ENCODE assay signal across 11 cellular contexts in genomic region chr11:65848693-65849092, GRCh38. TPM values are rescaled to one million over a fixed set of nuclear protein-coding genes. Genes with fewer than 3 reads are reported as not detected.
DNase-seq lines count a peak whose midpoint lies in the region; ATAC-seq, FAIRE-seq and TF ChIP-seq lines count a peak whose summit lies in the region.
"Not testable (repeated sequence)": the region's sequence is repeated elsewhere in the genome, so short reads cannot be mapped to it uniquely, and the experiment has no call there.
"Had no signal": no experiment of that assay in that cellular context is flagged by ENCODE, and none has a peak within 500 bp of the region (broad histone marks: within the 10 kb centered on the region; RNA-seq: fewer than 3 reads in every experiment).

No MANE protein-coding gene starts in this region.

- intact Hi-C loops in CD8-positive, alpha-beta T cell (cut with DNase I, micrococcal nuclease), result loop anchor here in 1 of 2 experiments (5.0 kb wide), 1 partner anchor 299 kb away; no protein-coding TSS in a partner anchor
- intact Hi-C loops in cardiac septum (cut with DNase I); HepG2 (cut with micrococcal nuclease; ENCODE audit: unreplicated experiment): not testable (repeated sequence)

- H3K4me1 Mint-ChIP-seq in CD8-positive, alpha-beta T cell (ENCODE audit: low read depth); endothelial cell (ENCODE audit: unreplicated experiment); neural crest cell: not testable (repeated sequence)

- POLR2A ChIA-PET in CD8-positive, alpha-beta T cell (lab: Charles Lee), result interaction anchor here (0.6 to 4.7 kb wide), 2 partner anchors 16 to 873 kb away, joined by 3 to 18 read pairs; partner anchors contain the start of gene SNX32
- POLR2A ChIA-PET in HepG2 (lab: Yijun Ruan, JAX), result interaction anchor here (1.2 to 4.1 kb wide), 4 partner anchors 9 to 128 kb away, joined by 4 to 21 read pairs (median 14); partner anchors contain the start of genes CFL1, MUS81 and RNASEH2C

- not testable (repeated sequence) for TF ChIP-seq POLR2A in HepG2 (IDR thresholded peaks at IDR 0.05; ENCODE audit: insufficient read depth in 1 of 2, low read depth in 2 of 2, low read length in 2 of 2)

- not testable (repeated sequence) for H3K4me1 ChIP-seq in CD8-positive, alpha-beta T cell (ENCODE audit: insufficient read depth, low read length); Karpas-422 (ENCODE audit: low read length)
- peaks cover 61% of the 10 kb centered on the region for H3K4me1 ChIP-seq in HepG2 (ENCODE audit: insufficient read depth, low read length)

- not testable (repeated sequence) for ATAC-seq in CD8-positive, alpha-beta T cell; HepG2

- not testable (repeated sequence) for H3K27me3 Mint-ChIP-seq in CD8-positive, alpha-beta T cell (ENCODE audit: low read depth)
- peaks cover 30% of the 10 kb centered on the region for H3K27me3 Mint-ChIP-seq in endothelial cell (ENCODE audit: unreplicated experiment)
- H3K27me3 Mint-ChIP-seq in neural crest cell (ENCODE audit: low read depth), result peaks cover 37% of the 10 kb centered on the region

- H3K9me3 ChIP-seq in CD8-positive, alpha-beta T cell (ENCODE audit: low read length); Karpas-422 (ENCODE audit: low read length); HepG2 (ENCODE audit: low read length): not testable (repeated sequence)

- CTCF ChIA-PET in CD8-positive, alpha-beta T cell (lab: Charles Lee); HepG2 (lab: Yijun Ruan, JAX; ENCODE audit: low intra/inter-chr PET ratio, low total read pairs): not testable (repeated sequence)

- H3K79me2 ChIP-seq in Karpas-422 (ENCODE audit: low read length); HepG2 (ENCODE audit: insufficient read depth, low read length): not testable (repeated sequence)

- H3K4me2 ChIP-seq in Karpas-422 (ENCODE audit: low read depth, low read length, poor library complexity, severe bottlenecking), result not testable (repeated sequence)
- H3K4me2 ChIP-seq in HepG2 (ENCODE audit: low read depth, low read length), result peak overlapping the region; percentile 60; the same call in 1 of the 2 replicates

- not testable (repeated sequence) for H3K9ac ChIP-seq in Karpas-422 (ENCODE audit: low read length); HepG2 (ENCODE audit: insufficient read depth, low read depth, low read length)

- not testable (repeated sequence) for H3K4me3 ChIP-seq in CD8-positive, alpha-beta T cell (ENCODE audit: low read depth, low read length); Karpas-422 (ENCODE audit: low read length); HepG2 (replicated peaks in 1 of 3; ENCODE audit: insufficient read depth in 1 of 3, low read depth in 2 of 3, low read length in 3 of 3)

- peaks cover 25% of the 10 kb centered on the region for H3K36me3 Mint-ChIP-seq in CD8-positive, alpha-beta T cell
- H3K36me3 Mint-ChIP-seq in endothelial cell (ENCODE audit: low read depth, unreplicated experiment) (peaks cover 15% of the 10 kb centered on the region), neural crest cell (ENCODE audit: low read depth) (peaks cover 15% of the 10 kb centered on the region)

- not testable (repeated sequence) for H3K4me3 Mint-ChIP-seq in CD8-positive, alpha-beta T cell; endothelial cell (ENCODE audit: unreplicated experiment)
- peak overlapping the region; percentile 66 for H3K4me3 Mint-ChIP-seq in neural crest cell

- not testable (repeated sequence) for H3K27ac ChIP-seq in CD8-positive, alpha-beta T cell (ENCODE audit: low read depth, low read length); Karpas-422 (ENCODE audit: low read length); HepG2 (ENCODE audit: extremely low read length, insufficient read depth, low read length)
- H3K27ac ChIP-seq in VCaP, result peak overlapping the region; percentile 0; the same call in 1 of the 2 replicates

- in situ Hi-C loops in HepG2 (cut with HindIII; ENCODE audit: extremely low pct_ligation_motif_present, low pct_unique_long_range_greater_than_20kb), result not testable (repeated sequence)

- not testable (repeated sequence) for H3K9me3 Mint-ChIP-seq in CD8-positive, alpha-beta T cell; endothelial cell (ENCODE audit: unreplicated experiment); neural crest cell

- 43% methylated on average over 7 of the region's 7 CpGs for WGBS in HepG2 (ENCODE audit: low lambda C conversion rate)

- FAIRE-seq in HepG2 (lab: Jason Lieb, UNC), result not testable (repeated sequence)

- not testable (repeated sequence) for TF ChIP-seq EP300 in HepG2 (IDR thresholded peaks at IDR 0.05; ENCODE audit: low read depth in 2 of 2, low read length in 2 of 2); HepG2 (CRISPR knock-in tag; IDR thresholded peaks at IDR 0.05; ENCODE audit: borderline replicate concordance)

- not testable (repeated sequence) for H4K20me1 ChIP-seq in Karpas-422 (ENCODE audit: insufficient read depth, low read depth, low read length)
- H4K20me1 ChIP-seq in HepG2 (ENCODE audit: insufficient read depth, low read length), result peaks cover 10% of the 10 kb centered on the region

- H3K27me3 ChIP-seq in CD8-positive, alpha-beta T cell (ENCODE audit: insufficient read depth, low read length); Karpas-422 (ENCODE audit: low read length); HepG2 (ENCODE audit: control insufficient read depth in 1 of 2, insufficient read depth in 2 of 2, low read length in 2 of 2): not testable (repeated sequence)

- not testable (repeated sequence) for BruUV-seq in HepG2 (replicated peaks; lab: Mats Ljungman, UMichigan)

- H3K27ac Mint-ChIP-seq in CD8-positive, alpha-beta T cell, result peak overlapping the region; percentile 32
- H3K27ac Mint-ChIP-seq in endothelial cell (ENCODE audit: unreplicated experiment), result peak overlapping the region; percentile 9
- H3K27ac Mint-ChIP-seq in neural crest cell (ENCODE audit: unreplicated experiment), result not testable (repeated sequence)

- H3K9me2 ChIP-seq in Karpas-422 (replicated peaks; ENCODE audit: insufficient read depth, low read length), result not testable (repeated sequence)

- not testable (repeated sequence) for TF ChIP-seq CTCF in CD8-positive, alpha-beta T cell (IDR thresholded peaks at IDR 0.05); VCaP (conservative IDR thresholded peaks at IDR 0.05); endothelial cell (IDR thresholded peaks at IDR 0.05; ENCODE audit: unreplicated experiment); HepG2 (CRISPR knock-in tag; IDR thresholded peaks at IDR 0.05); neural crest cell (conservative IDR thresholded peaks at IDR 0.05)

- H2AFZ ChIP-seq in Karpas-422 (ENCODE audit: low read length); HepG2 (ENCODE audit: low read length): not testable (repeated sequence)

- DNase-seq in AG20443 (ENCODE audit: low spot score) (peak; percentile 9), Karpas-422 (peak; percentile 20), cardiac septum (ENCODE audit: low spot score) (peak; percentile 56)
- DNase-seq in CD8-positive, alpha-beta T cell; endothelial cell (ENCODE audit: low spot score); HepG2 (ENCODE audit: low spot score); neural crest cell (ENCODE audit: low read depth, low spot score): not testable (repeated sequence)

- peaks cover 14% of the 10 kb centered on the region for H3K36me3 ChIP-seq in CD8-positive, alpha-beta T cell (ENCODE audit: insufficient read depth, low read length)
- peaks cover 11% of the 10 kb centered on the region for H3K36me3 ChIP-seq in Karpas-422 (ENCODE audit: insufficient read depth, low read length)
- H3K36me3 ChIP-seq in HepG2 (replicated peaks in 1 of 2; ENCODE audit: control insufficient read depth in 1 of 2, insufficient read depth in 2 of 2, low read length in 2 of 2), result not testable (repeated sequence)

- TF ChIP-seq RAD21 in HepG2 (CRISPR knock-in tag; IDR thresholded peaks at IDR 0.05), result not testable (repeated sequence)

RNA-seq across cellular contexts. Expression of gene CFL1, which starts 9.3 kb away (rescaled TPM):
- total RNA-seq in CD8-positive, alpha-beta T cell, result 100 to 1,000 TPM; 329 to 337 TPM
- 514 and 827 TPM in 2 replicates for total RNA-seq in Karpas-422 (2014; rRNA removed; shearing (Covaris generic); ENCODE audit: low replicate concordance)
- total RNA-seq in endothelial cell (ENCODE audit: unreplicated experiment) (1,740 TPM), cardiac septum (434 TPM), HepG2 (2016; rRNA removed; fragmentation: Illumina TruSeq; extraction: Trizol) (383 and 458 TPM in 2 replicates), neural crest cell (1,357 and 1,437 TPM in 2 replicates)
- total RNA-seq in HepG2 (2016; cell fraction: cytosol; rRNA removed; fragmentation: Illumina TruSeq; extraction: Trizol; ENCODE audit: low read depth), result 49.6 and 56.4 TPM in 2 replicates
- total RNA-seq in HepG2 (2016; cell fraction: insoluble cytoplasmic fraction; rRNA removed; fragmentation: Illumina TruSeq; extraction: Trizol), result 365 and 431 TPM in 2 replicates
- total RNA-seq in HepG2 (2016; cell fraction: membrane; rRNA removed; fragmentation: Illumina TruSeq; extraction: Trizol), result 92.4 and 99.4 TPM in 2 replicates
- total RNA-seq in HepG2 (2016; cell fraction: nucleus; rRNA removed; fragmentation: Illumina TruSeq; extraction: Trizol), result 154 and 171 TPM in 2 replicates
- 347 and 379 TPM in 2 replicates for polyA plus RNA-seq in HepG2 (2011; rRNA removed)
- 649 and 884 TPM in 2 replicates for polyA plus RNA-seq in HepG2 (2011; cell fraction: cytosol; rRNA removed)
- 218 and 244 TPM in 2 replicates for polyA plus RNA-seq in HepG2 (2011; cell fraction: nucleus; rRNA removed)
- 289 and 295 TPM in 2 replicates for polyA plus RNA-seq in HepG2 (2012)
- polyA plus RNA-seq in HepG2 (2016; cell fraction: cytosol; fragmentation: Illumina TruSeq; extraction: Trizol; ENCODE audit: low read depth), result 112 and 116 TPM in 2 replicates
- 879 and 1,116 TPM in 2 replicates for polyA plus RNA-seq in HepG2 (2016; cell fraction: insoluble cytoplasmic fraction; fragmentation: Illumina TruSeq; extraction: Trizol; ENCODE audit: low read depth)
- polyA plus RNA-seq in HepG2 (2016; cell fraction: membrane; fragmentation: Illumina TruSeq; extraction: Trizol; ENCODE audit: low read depth), result 173 and 178 TPM in 2 replicates
- polyA plus RNA-seq in HepG2 (2016; cell fraction: nucleus; fragmentation: Illumina TruSeq; extraction: Trizol; ENCODE audit: insufficient read depth, low read depth), result 427 and 437 TPM in 2 replicates
- polyA minus RNA-seq in HepG2 (2011; rRNA and poly(A)+ RNA removed; ENCODE audit: low replicate concordance), result 360 and 1,083 TPM in 2 replicates
- 284 and 320 TPM in 2 replicates for polyA minus RNA-seq in HepG2 (2011; cell fraction: cytosol; rRNA and poly(A)+ RNA removed)
- polyA minus RNA-seq in HepG2 (2011; cell fraction: nucleus; rRNA and poly(A)+ RNA removed), result 153 and 218 TPM in 2 replicates

RNA-seq across cellular contexts. Expression of gene MUS81, which starts 11.5 kb away (rescaled TPM):
- 10 to 100 TPM; 29.6 to 31.6 TPM for total RNA-seq in CD8-positive, alpha-beta T cell
- 41.3 and 89.0 TPM in 2 replicates for total RNA-seq in Karpas-422 (2014; rRNA removed; shearing (Covaris generic); ENCODE audit: low replicate concordance)
- total RNA-seq in endothelial cell (ENCODE audit: unreplicated experiment) (73.8 TPM), cardiac septum (37.6 TPM), HepG2 (2016; rRNA removed; fragmentation: Illumina TruSeq; extraction: Trizol) (13.2 and 25.6 TPM in 2 replicates), neural crest cell (63.8 and 73.5 TPM in 2 replicates)
- 9.1 and 9.8 TPM in 2 replicates for total RNA-seq in HepG2 (2016; cell fraction: cytosol; rRNA removed; fragmentation: Illumina TruSeq; extraction: Trizol; ENCODE audit: low read depth)
- total RNA-seq in HepG2 (2016; cell fraction: insoluble cytoplasmic fraction; rRNA removed; fragmentation: Illumina TruSeq; extraction: Trizol), result 10.0 and 23.4 TPM in 2 replicates
- total RNA-seq in HepG2 (2016; cell fraction: membrane; rRNA removed; fragmentation: Illumina TruSeq; extraction: Trizol), result 9.8 and 11.9 TPM in 2 replicates
- total RNA-seq in HepG2 (2016; cell fraction: nucleus; rRNA removed; fragmentation: Illumina TruSeq; extraction: Trizol), result 33.1 and 33.6 TPM in 2 replicates
- polyA plus RNA-seq in HepG2 (2011; rRNA removed), result 30.2 and 43.6 TPM in 2 replicates
- 9.6 and 15.1 TPM in 2 replicates for polyA plus RNA-seq in HepG2 (2011; cell fraction: cytosol; rRNA removed)
- 256 and 293 TPM in 2 replicates for polyA plus RNA-seq in HepG2 (2011; cell fraction: nucleus; rRNA removed)
- polyA plus RNA-seq in HepG2 (2012), result 17.9 and 34.3 TPM in 2 replicates
- 5.3 and 7.5 TPM in 2 replicates for polyA plus RNA-seq in HepG2 (2016; cell fraction: cytosol; fragmentation: Illumina TruSeq; extraction: Trizol; ENCODE audit: low read depth)
- polyA plus RNA-seq in HepG2 (2016; cell fraction: insoluble cytoplasmic fraction; fragmentation: Illumina TruSeq; extraction: Trizol; ENCODE audit: low read depth), result 10.0 and 14.2 TPM in 2 replicates
- polyA plus RNA-seq in HepG2 (2016; cell fraction: membrane; fragmentation: Illumina TruSeq; extraction: Trizol; ENCODE audit: low read depth), result 9.0 and 9.4 TPM in 2 replicates
- polyA plus RNA-seq in HepG2 (2016; cell fraction: nucleus; fragmentation: Illumina TruSeq; extraction: Trizol; ENCODE audit: insufficient read depth, low read depth), result 70.1 TPM in 2 replicates
- 21.4 and 58.7 TPM in 2 replicates for polyA minus RNA-seq in HepG2 (2011; rRNA and poly(A)+ RNA removed; ENCODE audit: low replicate concordance)
- 5.5 and 5.8 TPM in 2 replicates for polyA minus RNA-seq in HepG2 (2011; cell fraction: cytosol; rRNA and poly(A)+ RNA removed)
- polyA minus RNA-seq in HepG2 (2011; cell fraction: nucleus; rRNA and poly(A)+ RNA removed), result 60.9 and 66.5 TPM in 2 replicates

RNA-seq across cellular contexts. Expression of gene SNX32, which starts 14.9 kb away (rescaled TPM):
- under 1 TPM; 0.52 to 0.69 TPM for total RNA-seq in CD8-positive, alpha-beta T cell
- total RNA-seq in Karpas-422 (2014; rRNA removed; shearing (Covaris generic); ENCODE audit: low replicate concordance), result not detected in 2 replicates
- total RNA-seq in endothelial cell (ENCODE audit: unreplicated experiment) (1.2 TPM), cardiac septum (0.54 TPM), HepG2 (2016; rRNA removed; fragmentation: Illumina TruSeq; extraction: Trizol) (0.09 TPM in 1 of 2 replicates, not detected in the other), neural crest cell (1.9 and 2.4 TPM in 2 replicates)
- not detected in 2 replicates for total RNA-seq in HepG2 (2016; cell fraction: cytosol; rRNA removed; fragmentation: Illumina TruSeq; extraction: Trizol; ENCODE audit: low read depth)
- total RNA-seq in HepG2 (2016; cell fraction: insoluble cytoplasmic fraction; rRNA removed; fragmentation: Illumina TruSeq; extraction: Trizol), result 0.17 TPM in 1 of 2 replicates, not detected in the other
- total RNA-seq in HepG2 (2016; cell fraction: membrane; rRNA removed; fragmentation: Illumina TruSeq; extraction: Trizol), result not detected in 2 replicates
- 0.16 TPM in 1 of 2 replicates, not detected in the other for total RNA-seq in HepG2 (2016; cell fraction: nucleus; rRNA removed; fragmentation: Illumina TruSeq; extraction: Trizol)
- 0.29 and 0.34 TPM in 2 replicates for polyA plus RNA-seq in HepG2 (2011; rRNA removed)
- 0.08 and 0.30 TPM in 2 replicates for polyA plus RNA-seq in HepG2 (2011; cell fraction: cytosol; rRNA removed)
- 4.2 and 5.7 TPM in 2 replicates for polyA plus RNA-seq in HepG2 (2011; cell fraction: nucleus; rRNA removed)
- polyA plus RNA-seq in HepG2 (2012), result 0.19 and 0.35 TPM in 2 replicates
- polyA plus RNA-seq in HepG2 (2016; cell fraction: cytosol; fragmentation: Illumina TruSeq; extraction: Trizol; ENCODE audit: low read depth), result 0.17 TPM in 1 of 2 replicates, not detected in the other
- 0.19 TPM in 1 of 2 replicates, not detected in the other for polyA plus RNA-seq in HepG2 (2016; cell fraction: insoluble cytoplasmic fraction; fragmentation: Illumina TruSeq; extraction: Trizol; ENCODE audit: low read depth)
- polyA plus RNA-seq in HepG2 (2016; cell fraction: membrane; fragmentation: Illumina TruSeq; extraction: Trizol; ENCODE audit: low read depth), result 0.08 and 0.22 TPM in 2 replicates
- polyA plus RNA-seq in HepG2 (2016; cell fraction: nucleus; fragmentation: Illumina TruSeq; extraction: Trizol; ENCODE audit: insufficient read depth, low read depth), result 0.52 and 0.55 TPM in 2 replicates
- 0.30 and 0.86 TPM in 2 replicates for polyA minus RNA-seq in HepG2 (2011; rRNA and poly(A)+ RNA removed; ENCODE audit: low replicate concordance)
- polyA minus RNA-seq in HepG2 (2011; cell fraction: cytosol; rRNA and poly(A)+ RNA removed), result not detected in 2 replicates
- 0.75 and 1.4 TPM in 2 replicates for polyA minus RNA-seq in HepG2 (2011; cell fraction: nucleus; rRNA and poly(A)+ RNA removed)
- total RNA-seq: A172, Daoy had no signal

RNA-seq across cellular contexts. Expression of gene EFEMP2, which starts 23.9 kb away (rescaled TPM):
- total RNA-seq in CD8-positive, alpha-beta T cell, result 1 to 10 TPM; 3.8 to 5.1 TPM
- total RNA-seq in Karpas-422 (2014; rRNA removed; shearing (Covaris generic); ENCODE audit: low replicate concordance), result 1.3 and 2.6 TPM in 2 replicates
- 248 TPM for total RNA-seq in endothelial cell (ENCODE audit: unreplicated experiment)
- 118 TPM for total RNA-seq in cardiac septum
- 3.7 and 7.4 TPM in 2 replicates for total RNA-seq in HepG2 (2016; rRNA removed; fragmentation: Illumina TruSeq; extraction: Trizol)
- total RNA-seq in HepG2 (2016; cell fraction: cytosol; rRNA removed; fragmentation: Illumina TruSeq; extraction: Trizol; ENCODE audit: low read depth), result 15.2 and 15.7 TPM in 2 replicates
- total RNA-seq in HepG2 (2016; cell fraction: insoluble cytoplasmic fraction; rRNA removed; fragmentation: Illumina TruSeq; extraction: Trizol), result 3.7 and 8.2 TPM in 2 replicates
- total RNA-seq in HepG2 (2016; cell fraction: membrane; rRNA removed; fragmentation: Illumina TruSeq; extraction: Trizol), result 12.4 and 16.0 TPM in 2 replicates
- 7.8 and 14.5 TPM in 2 replicates for total RNA-seq in HepG2 (2016; cell fraction: nucleus; rRNA removed; fragmentation: Illumina TruSeq; extraction: Trizol)
- 29.7 and 34.3 TPM in 2 replicates for polyA plus RNA-seq in HepG2 (2011; rRNA removed)
- polyA plus RNA-seq in HepG2 (2011; cell fraction: cytosol; rRNA removed), result 17.6 and 22.8 TPM in 2 replicates
- polyA plus RNA-seq in HepG2 (2011; cell fraction: nucleus; rRNA removed), result 150 and 216 TPM in 2 replicates
- polyA plus RNA-seq in HepG2 (2012), result 12.1 and 14.4 TPM in 2 replicates
- polyA plus RNA-seq in HepG2 (2016; cell fraction: cytosol; fragmentation: Illumina TruSeq; extraction: Trizol; ENCODE audit: low read depth), result 19.2 and 19.9 TPM in 2 replicates
- 5.8 and 5.9 TPM in 2 replicates for polyA plus RNA-seq in HepG2 (2016; cell fraction: insoluble cytoplasmic fraction; fragmentation: Illumina TruSeq; extraction: Trizol; ENCODE audit: low read depth)
- 18.0 and 19.9 TPM in 2 replicates for polyA plus RNA-seq in HepG2 (2016; cell fraction: membrane; fragmentation: Illumina TruSeq; extraction: Trizol; ENCODE audit: low read depth)
- polyA plus RNA-seq in HepG2 (2016; cell fraction: nucleus; fragmentation: Illumina TruSeq; extraction: Trizol; ENCODE audit: insufficient read depth, low read depth), result 20.2 and 23.5 TPM in 2 replicates
- polyA minus RNA-seq in HepG2 (2011; rRNA and poly(A)+ RNA removed; ENCODE audit: low replicate concordance), result 2.1 and 18.1 TPM in 2 replicates
- 4.1 and 4.8 TPM in 2 replicates for polyA minus RNA-seq in HepG2 (2011; cell fraction: cytosol; rRNA and poly(A)+ RNA removed)
- 14.5 and 17.7 TPM in 2 replicates for polyA minus RNA-seq in HepG2 (2011; cell fraction: nucleus; rRNA and poly(A)+ RNA removed)
- total RNA-seq in neural crest cell, result 36.0 and 38.0 TPM in 2 replicates

RNA-seq across cellular contexts. Expression of gene CTSW, which starts 30.9 kb away (rescaled TPM):
- 100 to 1,000 TPM; 193 to 200 TPM for total RNA-seq in CD8-positive, alpha-beta T cell
- not detected in 2 replicates for total RNA-seq in Karpas-422 (2014; rRNA removed; shearing (Covaris generic); ENCODE audit: low replicate concordance)
- total RNA-seq in endothelial cell (ENCODE audit: unreplicated experiment) (not detected), cardiac septum (0.83 TPM), HepG2 (2016; rRNA removed; fragmentation: Illumina TruSeq; extraction: Trizol) (not detected in 2 replicates), neural crest cell (not detected in 2 replicates)
- total RNA-seq in HepG2 (2016; cell fraction: cytosol; rRNA removed; fragmentation: Illumina TruSeq; extraction: Trizol; ENCODE audit: low read depth), result not detected in 2 replicates
- total RNA-seq in HepG2 (2016; cell fraction: insoluble cytoplasmic fraction; rRNA removed; fragmentation: Illumina TruSeq; extraction: Trizol), result not detected in 2 replicates
- total RNA-seq in HepG2 (2016; cell fraction: membrane; rRNA removed; fragmentation: Illumina TruSeq; extraction: Trizol), result not detected in 2 replicates
- total RNA-seq in HepG2 (2016; cell fraction: nucleus; rRNA removed; fragmentation: Illumina TruSeq; extraction: Trizol), result not detected in 2 replicates
- 0.09 TPM in 1 of 2 replicates, not detected in the other for polyA plus RNA-seq in HepG2 (2011; rRNA removed)
- not detected in 2 replicates for polyA plus RNA-seq in HepG2 (2011; cell fraction: cytosol; rRNA removed)
- polyA plus RNA-seq in HepG2 (2011; cell fraction: nucleus; rRNA removed), result 0.24 TPM in 1 of 2 replicates, not detected in the other
- 0.29 TPM in 1 of 2 replicates, not detected in the other for polyA plus RNA-seq in HepG2 (2012)
- not detected in 2 replicates for polyA plus RNA-seq in HepG2 (2016; cell fraction: cytosol; fragmentation: Illumina TruSeq; extraction: Trizol; ENCODE audit: low read depth)
- polyA plus RNA-seq in HepG2 (2016; cell fraction: insoluble cytoplasmic fraction; fragmentation: Illumina TruSeq; extraction: Trizol; ENCODE audit: low read depth), result not detected in 2 replicates
- polyA plus RNA-seq in HepG2 (2016; cell fraction: membrane; fragmentation: Illumina TruSeq; extraction: Trizol; ENCODE audit: low read depth), result not detected in 2 replicates
- polyA plus RNA-seq in HepG2 (2016; cell fraction: nucleus; fragmentation: Illumina TruSeq; extraction: Trizol; ENCODE audit: insufficient read depth, low read depth), result not detected in 2 replicates
- polyA minus RNA-seq in HepG2 (2011; rRNA and poly(A)+ RNA removed; ENCODE audit: low replicate concordance), result not detected in 2 replicates
- not detected in 2 replicates for polyA minus RNA-seq in HepG2 (2011; cell fraction: cytosol; rRNA and poly(A)+ RNA removed)
- not detected in 2 replicates for polyA minus RNA-seq in HepG2 (2011; cell fraction: nucleus; rRNA and poly(A)+ RNA removed)
- polyA plus RNA-seq: A549 had no signal
